In genomic region chr18:50401888-50402287, GRCh38 we compare ENCODE assay signal across 1 cellular context.
TF ChIP-seq lines count a peak whose summit lies in the region.

No MANE protein-coding gene starts in this region.

TF ChIP-seq in GM23338, 12 proteins besides CTCF, POLR2A, EP300 and RAD21 (continued from another document):
- no peak for TF ChIP-seq ETS1 (IDR thresholded peaks at IDR 0.05)
- no peak for TF ChIP-seq EZH2phosphoT487 (IDR thresholded peaks at IDR 0.05; ENCODE audit: unreplicated experiment)
